8 cellular contexts compared by ENCODE assay signal in the genomic region with DNA sequence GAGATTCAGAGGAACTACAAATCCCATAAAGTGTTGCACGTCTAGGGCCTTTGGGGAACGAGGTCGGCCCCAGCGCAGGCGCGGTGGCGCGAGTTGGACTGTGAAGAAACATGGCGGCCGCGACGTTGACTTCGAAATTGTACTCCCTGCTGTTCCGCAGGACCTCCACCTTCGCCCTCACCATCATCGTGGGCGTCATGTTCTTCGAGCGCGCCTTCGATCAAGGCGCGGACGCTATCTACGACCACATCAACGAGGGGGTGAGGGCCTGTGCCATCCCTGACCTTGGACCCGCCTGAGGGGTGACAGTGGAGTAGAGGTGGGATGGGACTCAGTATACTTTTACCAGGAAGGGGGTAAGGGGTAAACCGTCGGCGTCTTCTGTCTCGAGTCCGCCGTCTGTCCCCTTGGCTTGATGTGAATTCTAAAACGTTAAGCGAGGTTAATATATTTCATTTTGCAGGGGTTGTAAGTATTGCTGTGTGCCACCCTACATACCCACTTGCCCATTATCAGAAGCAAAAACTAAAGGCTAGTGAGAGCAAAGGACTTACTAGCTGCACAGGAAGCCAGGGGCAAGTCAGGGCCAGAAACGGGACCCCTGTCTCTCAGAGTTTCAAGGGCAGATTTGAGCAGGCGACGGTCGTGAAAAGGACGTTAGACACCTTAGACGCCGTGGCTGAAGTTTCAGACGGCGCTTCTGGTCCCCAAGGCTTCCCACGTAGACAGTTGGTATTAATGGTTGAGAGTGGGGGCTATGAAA. TPM values are rescaled to one million over a fixed set of nuclear protein-coding genes. Genes with fewer than 3 reads are reported as not detected.
DNase-seq lines count a peak whose midpoint lies in the region; ATAC-seq and TF ChIP-seq lines count a peak whose summit lies in the region.

Gene UQCR10 (plus strand): TSS at position 81 of the 763 bp plus-strand sequence. CDS start 30 bp downstream, at position 111.

- no peaks in the 10 kb centered on the region for H3K9me3 ChIP-seq in colonic mucosa

- H3K27me3 ChIP-seq in colonic mucosa = no peaks in the 10 kb centered on the region

- ATAC-seq in GM19023 (IDR thresholded peaks at IDR 0.05; ENCODE audit: unreplicated experiment) (peak; percentile 62), HG03196 (IDR thresholded peaks at IDR 0.05; ENCODE audit: unreplicated experiment) (peak; percentile 63), left colon (peak; percentile 75)

- intact Hi-C loops in colonic mucosa (cut with DNase I) = loop anchor here (5.0 kb wide), 1 partner anchor 240 kb away; no protein-coding TSS in a partner anchor
- intact Hi-C loops in left colon (cut with DNase I, micrococcal nuclease) = no loop called here

- H3K4me3 ChIP-seq in AG09309 (ENCODE audit: control insufficient read depth, low read depth, low read length) = peak within 1 kb of the TSS; percentile 92
- H3K4me3 ChIP-seq in colonic mucosa = peak within 1 kb of the TSS; percentile 84

- DNase-seq in AG09309 (ENCODE audit: low read depth) = peak; percentile 61
- peak; percentile 69 for DNase-seq in NCI-H510A (lab: John Stamatoyannopoulos, UW)
- peak; percentile 91 to 93 for DNase-seq in activated CD4-positive, alpha-beta T cell treated with anti-CD3 and anti-CD28 coated beads for 4 hours
- DNase-seq in colonic mucosa = peak; percentile 93
- peak; percentile 93 to 96 for DNase-seq in left colon
- peak; percentile 85 to 91 for DNase-seq in stimulated activated CD4-positive, alpha-beta T cell treated with anti-CD3 and anti-CD28 coated beads, Interleukin-1b, Interleukin-23, amount 100 ng/mL, for 4 hours (ENCODE audit: low read depth in 2 of 2)

- H3K9ac ChIP-seq in colonic mucosa (ENCODE audit: low read depth in 2 of 2, low read length in 2 of 2) = peak within 1 kb of the TSS; percentile 94 to 99

- peaks cover 8% of the 10 kb centered on the region for H3K4me1 ChIP-seq in colonic mucosa

- TF ChIP-seq CTCF in AG09309 (IDR thresholded peaks at IDR 0.05; ENCODE audit: control insufficient read depth, insufficient read depth, low read depth, low read length, missing control alignments) (no peak), colonic mucosa (IDR thresholded peaks at IDR 0.05) (no peak)

- peaks cover 7% of the 10 kb centered on the region for H3K36me3 ChIP-seq in colonic mucosa

- H3K27ac ChIP-seq in colonic mucosa = peak within 1 kb of the TSS; percentile 80

RNA-seq across cellular contexts. Expression of gene UQCR10, which starts in this region (rescaled TPM):
- 100 to 1,000 TPM; 171 to 217 TPM for total RNA-seq in colonic mucosa
- total RNA-seq in left colon = 100 to 1,000 TPM; 157 to 198 TPM

Comparison
In these comparisons a context has a peak if more than half of its experiments do, and no peak if none do; other contexts are left out.
1. Peak in every context shown above with its lines: DNase-seq, ATAC-seq, H3K4me3 ChIP-seq and H3K27ac ChIP-seq.